Comparison of ENCODE assay signal across 23 cellular contexts in genomic region chr1:228240411-228241240, GRCh38.
"Had no signal": no experiment of that assay in that cellular context is flagged by ENCODE, and none has a peak within 500 bp of the region (broad histone marks: within the 10 kb centered on the region; RNA-seq: fewer than 3 reads in every experiment).

No MANE protein-coding gene starts in this region.

- H3K4me1 ChIP-seq: pancreas, right lobe of liver, suprapubic skin, transverse colon had no signal

- DNase-seq: dermis blood vessel endothelial cell; effector memory CD4-positive, alpha-beta T cell; erythroblast; head of caudate nucleus; naive thymus-derived CD4-positive, alpha-beta T cell; pancreas; right lobe of liver; stimulated activated CD4-positive, alpha-beta T cell treated with anti-CD3 and anti-CD28 coated beads, Interleukin-12 subunit alpha, Interleukin-12 subunit beta, amount 100 ng/mL, for 4 hours; stimulated activated CD4-positive, alpha-beta T cell treated with anti-CD3 and anti-CD28 coated beads, Interleukin-1b, Interleukin-23, amount 100 ng/mL, for 48 hours; stimulated activated CD4-positive, alpha-beta T cell treated with anti-CD3 and anti-CD28 coated beads, Interleukin-4, amount 100 ng/mL, for 1 hour; stimulated activated CD8-positive, alpha-beta memory T cell treated with anti-CD3 and anti-CD28 coated beads, Interleukin-4, amount 100 ng/mL, for 48 hours; stimulated activated naive CD4-positive, alpha-beta T cell; stimulated activated naive CD8-positive, alpha-beta T cell treated with anti-CD3 and anti-CD28 coated beads, Interleukin-15, amount 100 ng/mL, for 72 hours; transverse colon had no signal

- FAIRE-seq: endometrium, frontal cortex, keratinocyte, pancreas had no signal

- H3K27me3 ChIP-seq: neutrophil, pancreas, right lobe of liver, suprapubic skin, transverse colon had no signal

- H3K4me2 ChIP-seq: smooth muscle cell had no signal

- H3K36me3 ChIP-seq: neutrophil, right lobe of liver, transverse colon had no signal

- H3K27ac ChIP-seq: coronary artery, neutrophil, pancreas, right lobe of liver, suprapubic skin, transverse colon had no signal

- H3K9me3 ChIP-seq: neutrophil, right lobe of liver had no signal

- ATAC-seq: left lobe of liver; naive thymus-derived CD4-positive, alpha-beta T cell; pancreas; stimulated activated naive CD8-positive, alpha-beta T cell treated with anti-CD3 and anti-CD28 coated beads, Interleukin-15, amount 100 ng/mL, for 72 hours had no signal

- H3K4me3 ChIP-seq: coronary artery, lung, pancreas, right lobe of liver, smooth muscle cell, suprapubic skin, transverse colon had no signal
